ENCODE assay signal across 11 cellular contexts in the genomic region with DNA sequence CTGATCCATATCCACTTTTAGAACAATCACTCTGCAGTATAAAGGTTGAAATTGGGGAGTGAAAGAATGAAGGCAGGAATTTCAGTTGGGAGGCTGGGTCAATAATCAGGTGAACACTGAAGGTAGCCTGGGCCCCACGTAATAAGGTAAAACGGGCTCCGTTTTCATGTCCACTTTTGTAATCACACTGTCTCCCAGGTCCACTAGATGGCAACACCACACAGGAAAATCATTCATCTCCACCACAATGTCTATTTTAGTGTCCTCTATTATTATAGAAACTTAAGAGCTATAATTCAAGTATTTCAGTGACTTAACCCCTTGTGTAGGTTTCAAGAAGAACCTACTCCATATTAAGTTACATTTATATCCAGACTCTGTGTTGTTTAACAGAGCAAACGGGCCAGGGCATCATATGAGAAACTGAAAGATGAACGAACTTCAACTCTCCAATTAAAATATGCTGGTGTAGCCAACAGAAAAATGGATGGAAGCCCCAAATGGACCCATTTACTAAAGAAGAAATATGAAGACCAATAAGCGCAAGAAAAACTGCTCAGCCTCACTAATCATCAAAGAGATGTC. TPM values are rescaled to one million over a fixed set of nuclear protein-coding genes. Genes with fewer than 3 reads are reported as not detected.
DNase-seq lines count a peak whose midpoint lies in the region; ATAC-seq and TF ChIP-seq lines count a peak whose summit lies in the region.
"Had no signal": no experiment of that assay in that cellular context is flagged by ENCODE, and none has a peak within 500 bp of the region (broad histone marks: within the 10 kb centered on the region; RNA-seq: fewer than 3 reads in every experiment).

No MANE protein-coding gene starts in this region.

- no peak overlapping the region for H3K27ac Mint-ChIP-seq in activated CD4-positive, alpha-beta T cell treated with anti-CD3 and anti-CD28 coated beads for 36 hours

- H3K4me3 ChIP-seq in brain microvascular endothelial cell (ENCODE audit: low read depth, low read length) = no peak overlapping the region

- peak; percentile 27 for TF ChIP-seq CTCF in GM10248 (IDR thresholded peaks at IDR 0.05; ENCODE audit: control extremely low read depth, extremely low read depth, low read depth, missing control alignments)
- TF ChIP-seq CTCF in brain microvascular endothelial cell (IDR thresholded peaks at IDR 0.05; ENCODE audit: low read depth, low read length, missing control alignments) = peak; percentile 30

- ATAC-seq in activated CD4-positive, alpha-beta T cell treated with anti-CD3 and anti-CD28 coated beads for 36 hours = no peak
- ATAC-seq in HG02798 (IDR thresholded peaks at IDR 0.05; ENCODE audit: poor library complexity, unreplicated experiment) = no peak

- H3K27me3 Mint-ChIP-seq in activated CD4-positive, alpha-beta T cell treated with anti-CD3 and anti-CD28 coated beads for 36 hours = no peaks in the 10 kb centered on the region

- no peak overlapping the region for H3K27ac ChIP-seq in brain microvascular endothelial cell

- H3K36me3 ChIP-seq in brain microvascular endothelial cell (replicated peaks) = no peaks in the 10 kb centered on the region

- H3K4me3 Mint-ChIP-seq in activated CD4-positive, alpha-beta T cell treated with anti-CD3 and anti-CD28 coated beads for 36 hours = no peak overlapping the region

- H3K9me3 Mint-ChIP-seq in activated CD4-positive, alpha-beta T cell treated with anti-CD3 and anti-CD28 coated beads for 36 hours (ENCODE audit: low read depth) = peaks cover 17% of the 10 kb centered on the region

- no peaks in the 10 kb centered on the region for H3K4me1 Mint-ChIP-seq in activated CD4-positive, alpha-beta T cell treated with anti-CD3 and anti-CD28 coated beads for 36 hours

- no peaks in the 10 kb centered on the region for H3K27me3 ChIP-seq in brain microvascular endothelial cell (replicated peaks)

- no peaks in the 10 kb centered on the region for H3K36me3 Mint-ChIP-seq in activated CD4-positive, alpha-beta T cell treated with anti-CD3 and anti-CD28 coated beads for 36 hours (ENCODE audit: low read depth)

- POLR2A ChIA-PET in GM10248 (lab: Yijun Ruan, JAX) = no interaction called here
- POLR2A ChIA-PET in activated CD4-positive, alpha-beta T cell treated with anti-CD3 and anti-CD28 coated beads for 36 hours (lab: Charles Lee) = no interaction called here

- CTCF ChIA-PET in GM10248 (lab: Yijun Ruan, JAX) = interaction anchor here (1.6 kb wide), 1 partner anchor 12 kb away, joined by 9 read pairs; no protein-coding TSS in a partner anchor
- CTCF ChIA-PET in activated CD4-positive, alpha-beta T cell treated with anti-CD3 and anti-CD28 coated beads for 36 hours (lab: Charles Lee) = no interaction called here

- in situ Hi-C loops in brain microvascular endothelial cell (cut with HindIII; ENCODE audit: low pct_ligation_motif_present, low sequenced_read_pairs) = no loop called here

- DNase-seq in GM10248 (ENCODE audit: extremely low spot score) = no peak
- DNase-seq in M059J (ENCODE audit: low read depth) = peak; percentile 48
- DNase-seq in brain microvascular endothelial cell = peak; percentile 2
- DNase-seq in lung microvascular endothelial cell (ENCODE audit: low read depth in 2 of 2) = peak; percentile 1 to 2
- no peak for DNase-seq in T-helper 2 cell
- no peak for DNase-seq in activated CD4-positive, alpha-beta T cell treated with anti-CD3 and anti-CD28 coated beads for 36 hours
- no peak for DNase-seq in NCI-H2107 treated with DMSO at 0.1 percent for 48 hours (lab: John Stamatoyannopoulos, UW; ENCODE audit: unreplicated experiment)
- DNase-seq: left cardiac atrium; stimulated activated CD4-positive, alpha-beta T cell treated with anti-CD3 and anti-CD28 coated beads, Interleukin-2, amount 100 ng/mL, for 48 hours had no signal

- intact Hi-C loops in activated CD4-positive, alpha-beta T cell treated with anti-CD3 and anti-CD28 coated beads for 36 hours (cut with DNase I, micrococcal nuclease) = no loop called here

RNA-seq across cellular contexts. Expression of a gene that starts 45.9 kb away (rescaled TPM):
- total RNA-seq in M059J (2014; rRNA removed; shearing (Covaris generic)) = not detected in 2 replicates
- total RNA-seq in lung microvascular endothelial cell = not detected in 2 replicates
- total RNA-seq in activated CD4-positive, alpha-beta T cell treated with anti-CD3 and anti-CD28 coated beads for 36 hours = not detected
- total RNA-seq: left cardiac atrium; T-helper 1 cell treated with Interleukin-12 subunit alpha and Interleukin-12 subunit beta and Interleukin-4 antibody, amounts not matched to agents 30 ng/mL and 1 ng/mL, for 36 hours had no signal

Comparison
In these comparisons a context has a peak if more than half of its experiments do, and no peak if none do; other contexts are left out.
1. DNase-seq: peak in M059J (single experiment), brain microvascular endothelial cell (single experiment) and lung microvascular endothelial cell (2 of 2); none in GM10248 (single experiment), T-helper 2 cell (0 of 5), activated CD4-positive, alpha-beta T cell treated with anti-CD3 and anti-CD28 coated beads for 36 hours (single experiment) and NCI-H2107 treated with DMSO at 0.1 percent for 48 hours (single experiment).